16 cellular contexts compared by ENCODE assay signal in genomic region chr16:8251298-8251697, GRCh38.
A peak's percentile ranks its signal among the peaks of the same experiment; 100 is the strongest.
DNase-seq lines count a peak whose midpoint lies in the region; ATAC-seq and TF ChIP-seq lines count a peak whose summit lies in the region.
"Had no signal": no experiment of that assay in that cellular context is flagged by ENCODE, and none has a peak within 500 bp of the region (broad histone marks: within the 10 kb centered on the region; RNA-seq: fewer than 3 reads in every experiment).

No MANE protein-coding gene starts in this region.

- ATAC-seq in GM18858 (IDR thresholded peaks at IDR 0.05; ENCODE audit: unreplicated experiment): peak; percentile 87
- ATAC-seq in GM18909 (IDR thresholded peaks at IDR 0.05; ENCODE audit: poor library complexity, unreplicated experiment): peak; percentile 68
- peak; percentile 83 for ATAC-seq in HG03060 (IDR thresholded peaks at IDR 0.05; ENCODE audit: low read depth, unreplicated experiment)
- peak; percentile 59 for ATAC-seq in activated T-helper 17 cell treated with anti-CD3 and anti-CD28 coated beads, Interleukin-2, amount 50 U/mL, for 72 hours (replicated peaks)

- no peaks in the 10 kb centered on the region for H3K36me3 Mint-ChIP-seq in activated T-helper 17 cell treated with anti-CD3 and anti-CD28 coated beads, Interleukin-2, amount 50 U/mL, for 72 hours (ENCODE audit: low read depth)
- H3K36me3 Mint-ChIP-seq in type B pancreatic cell: no peaks in the 10 kb centered on the region

- H3K27ac Mint-ChIP-seq in activated T-helper 17 cell treated with anti-CD3 and anti-CD28 coated beads, Interleukin-2, amount 50 U/mL, for 72 hours: no peak overlapping the region
- H3K27ac Mint-ChIP-seq in type B pancreatic cell: no peak overlapping the region
- H3K27ac Mint-ChIP-seq: B cell; CD8-positive, alpha-beta memory T cell; T-helper 1 cell treated with Interleukin-12 subunit alpha and Interleukin-12 subunit beta and Interleukin-4 antibody, amounts not matched to agents 30 μg/mL and 1 μg/mL, for 36 hours had no signal

- no peak for DNase-seq in G401 (ENCODE audit: low spot score)
- no peak for DNase-seq in type B pancreatic cell (ENCODE audit: extremely low spot score, unreplicated experiment)
- no peak for DNase-seq in occipital lobe (lab: John Stamatoyannopoulos, UW)
- DNase-seq: CD8-positive, alpha-beta memory T cell; H7; Kasumi-1; NCI-H1417 treated with DMSO at 0.1 percent for 48 hours; NCI-H2029 treated with DMSO at 0.1 percent for 48 hours; NCI-H510A treated with DMSO at 0.1 percent for 48 hours; SHP77 treated with DMSO at 0.1 percent for 48 hours had no signal

- TF ChIP-seq CTCF in type B pancreatic cell (conservative IDR thresholded peaks at IDR 0.05): no peak

- H3K4me3 Mint-ChIP-seq in activated T-helper 17 cell treated with anti-CD3 and anti-CD28 coated beads, Interleukin-2, amount 50 U/mL, for 72 hours: no peak overlapping the region
- no peak overlapping the region for H3K4me3 Mint-ChIP-seq in type B pancreatic cell
- H3K4me3 Mint-ChIP-seq: B cell; CD8-positive, alpha-beta memory T cell; T-helper 1 cell treated with Interleukin-12 subunit alpha and Interleukin-12 subunit beta and Interleukin-4 antibody, amounts not matched to agents 30 μg/mL and 1 μg/mL, for 36 hours had no signal

- H3K9me3 Mint-ChIP-seq in activated T-helper 17 cell treated with anti-CD3 and anti-CD28 coated beads, Interleukin-2, amount 50 U/mL, for 72 hours: peaks cover 13% of the 10 kb centered on the region
- H3K9me3 Mint-ChIP-seq in type B pancreatic cell: no peaks in the 10 kb centered on the region

- H3K4me1 Mint-ChIP-seq in activated T-helper 17 cell treated with anti-CD3 and anti-CD28 coated beads, Interleukin-2, amount 50 U/mL, for 72 hours: no peaks in the 10 kb centered on the region
- no peaks in the 10 kb centered on the region for H3K4me1 Mint-ChIP-seq in type B pancreatic cell (ENCODE audit: unreplicated experiment)
- H3K4me1 Mint-ChIP-seq: B cell; CD8-positive, alpha-beta memory T cell had no signal

- in situ Hi-C loops in G401 (cut with HindIII; ENCODE audit: low sequenced_read_pairs): no loop called here

- H3K27me3 Mint-ChIP-seq in activated T-helper 17 cell treated with anti-CD3 and anti-CD28 coated beads, Interleukin-2, amount 50 U/mL, for 72 hours: no peaks in the 10 kb centered on the region
- peaks cover 10% of the 10 kb centered on the region for H3K27me3 Mint-ChIP-seq in type B pancreatic cell
- H3K27me3 Mint-ChIP-seq: B cell; CD8-positive, alpha-beta memory T cell had no signal
